In the genomic region with DNA sequence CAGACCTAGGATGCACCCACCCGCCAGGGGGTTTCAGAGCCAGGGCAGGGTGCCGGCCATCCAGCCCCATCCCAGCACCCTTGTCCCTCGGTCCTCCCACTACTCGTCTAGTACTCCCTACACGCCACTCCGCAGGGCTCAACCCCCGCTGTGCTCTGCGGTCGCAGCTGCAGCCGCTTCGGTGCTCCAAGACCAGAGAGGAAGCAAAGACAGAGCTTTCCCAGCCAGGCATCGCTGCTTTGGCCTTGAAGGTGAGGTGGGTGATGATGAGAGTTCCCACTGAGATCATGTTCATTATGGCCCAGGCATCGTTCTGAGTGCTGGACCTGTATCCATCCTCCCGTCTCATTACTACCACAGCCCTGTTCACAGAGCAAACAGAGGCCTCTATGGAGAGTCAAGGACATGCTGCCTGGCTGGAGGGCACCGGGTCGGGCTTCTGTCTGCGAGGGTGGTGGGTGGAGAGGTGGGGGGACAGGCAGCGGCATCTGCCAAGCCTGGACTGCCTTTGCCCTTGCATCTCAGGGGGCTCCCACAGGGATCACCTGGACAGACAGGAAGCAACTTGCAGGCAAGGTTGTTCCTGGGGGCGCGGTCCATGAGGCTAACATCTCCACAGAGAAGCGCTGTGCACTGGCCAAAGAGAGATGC, we compare ENCODE assay signal across 12 cellular contexts.
A peak's percentile ranks its signal among the peaks of the same experiment; 100 is the strongest.
DNase-seq lines count a peak whose midpoint lies in the region; ATAC-seq lines count a peak whose summit lies in the region.
"Had no signal": no experiment of that assay in that cellular context is flagged by ENCODE, and none has a peak within 500 bp of the region (broad histone marks: within the 10 kb centered on the region; RNA-seq: fewer than 3 reads in every experiment).

No MANE protein-coding gene starts in this region.

- H2BK120ac ChIP-seq in mesendoderm (ENCODE audit: low read depth, low read length): no peak overlapping the region

- H3K56ac ChIP-seq in mesendoderm (ENCODE audit: low read length): peak overlapping the region; percentile 67

- no peak overlapping the region for H2BK5ac ChIP-seq in mesendoderm (ENCODE audit: low read length)

- intact Hi-C loops in activated T-helper 2 cell treated with anti-CD3 and anti-CD28 coated beads, Interferon-gamma antibody, Interleukin-2, Interleukin-4, amounts not matched to agents 10 μg/mL and 5 μg/mL and 100 μg/mL, durations not matched to agents 14 hours and 24 hours and 36 hours (cut with micrococcal nuclease): loop anchor here (2.0 to 5.0 kb wide), 5 partner anchors 27 to 409 kb away; no protein-coding TSS in a partner anchor

- H3K79me1 ChIP-seq in mesendoderm (ENCODE audit: low read length): no peaks in the 10 kb centered on the region

- H3K9me3 ChIP-seq in BLaER1: peaks cover 4% of the 10 kb centered on the region
- H3K9me3 ChIP-seq: HAP-1, left lung had no signal

- H3K18ac ChIP-seq in mesendoderm (ENCODE audit: low read length): no peak overlapping the region

- no peak overlapping the region for H3K9ac ChIP-seq in BLaER1
- peak overlapping the region; percentile 28 for H3K9ac ChIP-seq in mesendoderm (ENCODE audit: low read length)

- peaks cover 15% of the 10 kb centered on the region for H3K36me3 Mint-ChIP-seq in activated T-helper 2 cell treated with anti-CD3 and anti-CD28 coated beads, Interferon-gamma antibody, Interleukin-2, Interleukin-4, amounts not matched to agents 10 μg/mL and 5 μg/mL and 100 μg/mL, durations not matched to agents 14 hours and 24 hours and 36 hours (ENCODE audit: low read depth)

- H4K8ac ChIP-seq in mesendoderm (ENCODE audit: low read depth, low read length): no peak overlapping the region

- H4K20me1 ChIP-seq in BLaER1: 0 out of 2 replicates have a peak, but pooled peaks cover 4% of the 10 kb centered on the region

- no peak overlapping the region for H2BK15ac ChIP-seq in mesendoderm (replicated peaks; ENCODE audit: low read depth)

- H3K36me3 ChIP-seq in BLaER1 (no peaks in the 10 kb centered on the region), H7 (replicated peaks; ENCODE audit: control insufficient read depth, insufficient read depth, low read length) (no peaks in the 10 kb centered on the region), mesendoderm (ENCODE audit: control insufficient read depth, insufficient read depth, low read length) (no peaks in the 10 kb centered on the region)
- H3K36me3 ChIP-seq: HAP-1, left lung had no signal

- no peak overlapping the region for H3K4ac ChIP-seq in mesendoderm (ENCODE audit: low read depth, low read length)

- peak overlapping the region; percentile 71; the same call in 1 of the 2 replicates for H3K4me3 ChIP-seq in BLaER1
- H3K4me3 ChIP-seq in H7 (ENCODE audit: insufficient read depth, low read depth, low read length): peak overlapping the region; percentile 77
- no peak overlapping the region for H3K4me3 ChIP-seq in mesendoderm (ENCODE audit: low read length)

- no peak overlapping the region for H4K5ac ChIP-seq in mesendoderm (ENCODE audit: low read length)

- H2AK5ac ChIP-seq in mesendoderm (ENCODE audit: low read length): no peak overlapping the region

- H3K27ac Mint-ChIP-seq in activated T-helper 2 cell treated with anti-CD3 and anti-CD28 coated beads, Interferon-gamma antibody, Interleukin-2, Interleukin-4, amounts not matched to agents 10 μg/mL and 5 μg/mL and 100 μg/mL, durations not matched to agents 14 hours and 24 hours and 36 hours: peak overlapping the region; percentile 40

- H3K9me3 Mint-ChIP-seq in activated T-helper 2 cell treated with anti-CD3 and anti-CD28 coated beads, Interferon-gamma antibody, Interleukin-2, Interleukin-4, amounts not matched to agents 10 μg/mL and 5 μg/mL and 100 μg/mL, durations not matched to agents 14 hours and 24 hours and 36 hours: peaks cover 8% of the 10 kb centered on the region

- no peak overlapping the region for H3K27ac ChIP-seq in BLaER1
- H3K27ac ChIP-seq in mesendoderm (ENCODE audit: low read depth, low read length): no peak overlapping the region

- H3K4me3 Mint-ChIP-seq in activated T-helper 2 cell treated with anti-CD3 and anti-CD28 coated beads, Interferon-gamma antibody, Interleukin-2, Interleukin-4, amounts not matched to agents 10 μg/mL and 5 μg/mL and 100 μg/mL, durations not matched to agents 14 hours and 24 hours and 36 hours (ENCODE audit: low read depth): peak overlapping the region; percentile 87

- ATAC-seq in GM21515 (IDR thresholded peaks at IDR 0.05; ENCODE audit: unreplicated experiment) (no peak), GM19023 (IDR thresholded peaks at IDR 0.05; ENCODE audit: unreplicated experiment) (no peak)

- WGBS in mesendoderm (ENCODE audit: extremely low coverage, insufficient coverage, low lambda C conversion rate): no CpG with 5 or more reads among the region's 21 CpGs

- H3K4me1 Mint-ChIP-seq in activated T-helper 2 cell treated with anti-CD3 and anti-CD28 coated beads, Interferon-gamma antibody, Interleukin-2, Interleukin-4, amounts not matched to agents 10 μg/mL and 5 μg/mL and 100 μg/mL, durations not matched to agents 14 hours and 24 hours and 36 hours (ENCODE audit: low read depth): peaks cover 38% of the 10 kb centered on the region

- H3K4me1 ChIP-seq in BLaER1 (peaks cover 38% of the 10 kb centered on the region), mesendoderm (ENCODE audit: control insufficient read depth, low read depth, low read length) (peaks cover 4% of the 10 kb centered on the region)

- no peaks in the 10 kb centered on the region for H3K27me3 Mint-ChIP-seq in activated T-helper 2 cell treated with anti-CD3 and anti-CD28 coated beads, Interferon-gamma antibody, Interleukin-2, Interleukin-4, amounts not matched to agents 10 μg/mL and 5 μg/mL and 100 μg/mL, durations not matched to agents 14 hours and 24 hours and 36 hours (ENCODE audit: low read depth)

- H3K4me2 ChIP-seq in BLaER1 (peak overlapping the region; percentile 98), mesendoderm (ENCODE audit: low read length) (peak overlapping the region; percentile 50)

- DNase-seq in H7 (peak; percentile 56), mesendoderm (no peak), A172 (ENCODE audit: low spot score) (no peak), kidney tubule cell (ENCODE audit: low spot score) (no peak)
- DNase-seq in activated T-helper 2 cell treated with anti-CD3 and anti-CD28 coated beads, Interferon-gamma antibody, Interleukin-2, Interleukin-4, amounts not matched to agents 10 μg/mL and 5 μg/mL and 100 μg/mL, durations not matched to agents 14 hours and 24 hours and 36 hours (ENCODE audit: low spot score): no peak
- DNase-seq: caudate nucleus, KG1 had no signal

- H3K27me3 ChIP-seq in BLaER1 (peaks cover 32% of the 10 kb centered on the region), H7 (ENCODE audit: control insufficient read depth, insufficient read depth, low read length) (peaks cover 23% of the 10 kb centered on the region), mesendoderm (ENCODE audit: insufficient read depth, low read length, poor library complexity) (peaks cover 3% of the 10 kb centered on the region)

- no peak overlapping the region for H3K23ac ChIP-seq in mesendoderm (ENCODE audit: low read length)

- H3K79me2 ChIP-seq in mesendoderm (ENCODE audit: control insufficient read depth, insufficient read depth, low read length): no peaks in the 10 kb centered on the region
